ENCODE assay signal across 1 cellular context in genomic region chr12:93884794-93885460, GRCh38.
TF ChIP-seq lines count a peak whose summit lies in the region.

No MANE protein-coding gene starts in this region.

TF ChIP-seq in SK-N-SH, 30 proteins besides CTCF, POLR2A, EP300 and RAD21 (continued from another document):
- TF ChIP-seq ZBTB33 (IDR thresholded peaks at IDR 0.05; ENCODE audit: borderline replicate concordance, low read depth) (no peak), RXRA (IDR thresholded peaks at IDR 0.05; ENCODE audit: borderline replicate concordance, low read depth) (peak; percentile 91), YY1 (IDR thresholded peaks at IDR 0.05; ENCODE audit: low read depth) (no peak), NRF1 (IDR thresholded peaks at IDR 0.05; ENCODE audit: low read depth, low read length) (no peak), TEAD4 (IDR thresholded peaks at IDR 0.05; ENCODE audit: borderline replicate concordance, insufficient read depth) (0 out of 2 replicates have a peak, but pooled peaks have one; percentile 22), REST (IDR thresholded peaks at IDR 0.05; ENCODE audit: low read depth, low read length) (no peak), FOXJ3 (CRISPR knock-in tag; IDR thresholded peaks at IDR 0.05) (no peak), RFX5 (IDR thresholded peaks at IDR 0.05; ENCODE audit: low read length) (no peak), NFIC (IDR thresholded peaks at IDR 0.05; ENCODE audit: borderline replicate concordance) (no peak), RCOR1 (IDR thresholded peaks at IDR 0.05; ENCODE audit: low read length) (no peak)
- TF ChIP-seq, protein P1, sequence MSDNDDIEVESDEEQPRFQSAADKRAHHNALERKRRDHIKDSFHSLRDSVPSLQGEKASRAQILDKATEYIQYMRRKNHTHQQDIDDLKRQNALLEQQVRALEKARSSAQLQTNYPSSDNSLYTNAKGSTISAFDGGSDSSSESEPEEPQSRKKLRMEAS (IDR thresholded peaks at IDR 0.05; ENCODE audit: low read depth), result no peak
